18 cellular contexts compared by ENCODE assay signal in genomic region chr1:236396665-236397043, GRCh38. TPM values are rescaled to one million over a fixed set of nuclear protein-coding genes. Genes with fewer than 3 reads are reported as not detected.
DNase-seq lines count a peak whose midpoint lies in the region; ATAC-seq and TF ChIP-seq lines count a peak whose summit lies in the region.
"Had no signal": no experiment of that assay in that cellular context is flagged by ENCODE, and none has a peak within 500 bp of the region (broad histone marks: within the 10 kb centered on the region; RNA-seq: fewer than 3 reads in every experiment).

No MANE protein-coding gene starts in this region.

- H3K27me3 Mint-ChIP-seq in activated CD4-positive, alpha-beta T cell treated with anti-CD3 and anti-CD28 coated beads for 36 hours: peaks cover 48% of the 10 kb centered on the region
- H3K27me3 Mint-ChIP-seq in brain: peaks cover 64% of the 10 kb centered on the region
- H3K27me3 Mint-ChIP-seq in nephron (ENCODE audit: low read depth): peaks cover 56% of the 10 kb centered on the region

- H2AFZ ChIP-seq in MM.1S (ENCODE audit: low read length): no peak overlapping the region

- H3K4me1 ChIP-seq in HUES64 (ENCODE audit: insufficient read depth, low read length) (peaks cover 22% of the 10 kb centered on the region), MM.1S (ENCODE audit: low read length) (no peaks in the 10 kb centered on the region)
- H3K4me1 ChIP-seq: colonic mucosa, SJCRH30 had no signal

- H3K9me2 ChIP-seq in MM.1S (replicated peaks; ENCODE audit: insufficient read depth, low read length): no peaks in the 10 kb centered on the region

- no peaks in the 10 kb centered on the region for H3K36me3 ChIP-seq in HUES64 (ENCODE audit: insufficient read depth, low read length)
- H3K36me3 ChIP-seq in MM.1S (replicated peaks; ENCODE audit: insufficient read depth, low read length): no peaks in the 10 kb centered on the region
- H3K36me3 ChIP-seq: colonic mucosa, esophagus muscularis mucosa, heart right ventricle, SJCRH30, thoracic aorta had no signal

- TF ChIP-seq CTCF in brain (conservative IDR thresholded peaks at IDR 0.05) (no peak), nephron (IDR thresholded peaks at IDR 0.05; ENCODE audit: unreplicated experiment in 3 of 3) (no peak), MM.1S (IDR thresholded peaks at IDR 0.05; ENCODE audit: low read length) (no peak)

- no peaks in the 10 kb centered on the region for H3K79me2 ChIP-seq in MM.1S (ENCODE audit: low read length)

- peak overlapping the region; percentile 91 for H3K4me3 ChIP-seq in HUES64 (ENCODE audit: low read length)
- no peak overlapping the region for H3K4me3 ChIP-seq in MM.1S (ENCODE audit: low read length)

- intact Hi-C loops in activated CD4-positive, alpha-beta T cell treated with anti-CD3 and anti-CD28 coated beads for 36 hours (cut with DNase I, micrococcal nuclease): loop anchor here (2.0 to 10.0 kb wide), 3 partner anchors 112 to 254 kb away; partner anchors contain the start of gene GPR137B (in 2 of the 2)

- H3K4me2 ChIP-seq in MM.1S (ENCODE audit: low read depth, low read length): no peak overlapping the region
- H3K4me2 ChIP-seq: KMS-11 had no signal

- ATAC-seq in activated CD4-positive, alpha-beta T cell treated with anti-CD3 and anti-CD28 coated beads for 36 hours: no peak
- ATAC-seq: heart right ventricle had no signal

- H3K9ac ChIP-seq in HUES64 (ENCODE audit: low read depth, low read length): no peak overlapping the region
- H3K9ac ChIP-seq in MM.1S (ENCODE audit: low read length): no peak overlapping the region
- H3K9ac ChIP-seq: KMS-11 had no signal

- peaks cover 44% of the 10 kb centered on the region for H3K27me3 ChIP-seq in HUES64 (ENCODE audit: insufficient read depth, low read length)
- H3K27me3 ChIP-seq in MM.1S (replicated peaks; ENCODE audit: insufficient read depth, low read length): peaks cover 12% of the 10 kb centered on the region; the same call in 1 of the 2 replicates
- H3K27me3 ChIP-seq: SJCRH30 had no signal

- H3K27ac ChIP-seq in HUES64 (ENCODE audit: low read depth, low read length) (no peak overlapping the region), MM.1S (ENCODE audit: low read length) (no peak overlapping the region)
- H3K27ac ChIP-seq: colonic mucosa, esophagus muscularis mucosa, heart right ventricle, KMS-11, SJCRH30, thoracic aorta had no signal

- peak overlapping the region; percentile 79 for H3K4me3 Mint-ChIP-seq in activated CD4-positive, alpha-beta T cell treated with anti-CD3 and anti-CD28 coated beads for 36 hours
- H3K4me3 Mint-ChIP-seq in brain: peak overlapping the region; percentile 86 to 94 (median 87)
- H3K4me3 Mint-ChIP-seq in nephron: peak overlapping the region; percentile 85 to 96 (median 91)

- no CpG with 5 or more reads among the region's 2 CpGs for WGBS in HUES64

- H4K20me1 ChIP-seq in MM.1S (ENCODE audit: insufficient read depth, low read length): no peaks in the 10 kb centered on the region

- peak overlapping the region; percentile 13 for H3K27ac Mint-ChIP-seq in activated CD4-positive, alpha-beta T cell treated with anti-CD3 and anti-CD28 coated beads for 36 hours
- H3K27ac Mint-ChIP-seq in brain (no peak overlapping the region), nephron (no peak overlapping the region)

- peaks cover 28% of the 10 kb centered on the region for H3K4me1 Mint-ChIP-seq in activated CD4-positive, alpha-beta T cell treated with anti-CD3 and anti-CD28 coated beads for 36 hours
- H3K4me1 Mint-ChIP-seq in brain (peaks cover 18% of the 10 kb centered on the region), nephron (peaks cover 11% of the 10 kb centered on the region)

- no peaks in the 10 kb centered on the region for H3F3A ChIP-seq in MM.1S (ENCODE audit: insufficient read depth, low read length)

- POLR2A ChIA-PET in activated CD4-positive, alpha-beta T cell treated with anti-CD3 and anti-CD28 coated beads for 36 hours (lab: Charles Lee): interaction anchor here (0.7 kb wide), 1 partner anchor 152 kb away, joined by 4 read pairs; no protein-coding TSS in a partner anchor

- no peaks in the 10 kb centered on the region for H3K9me3 ChIP-seq in HUES64 (ENCODE audit: insufficient read depth, low read depth, low read length)
- no peaks in the 10 kb centered on the region for H3K9me3 ChIP-seq in MM.1S (replicated peaks; ENCODE audit: insufficient read depth, low read length)
- H3K9me3 ChIP-seq: colonic mucosa, esophagus muscularis mucosa, heart right ventricle, SJCRH30, thoracic aorta had no signal

- no peaks in the 10 kb centered on the region for H3K9me3 Mint-ChIP-seq in activated CD4-positive, alpha-beta T cell treated with anti-CD3 and anti-CD28 coated beads for 36 hours (ENCODE audit: low read depth)
- H3K9me3 Mint-ChIP-seq in brain (no peaks in the 10 kb centered on the region), nephron (no peaks in the 10 kb centered on the region)

- no peaks in the 10 kb centered on the region for H3K36me3 Mint-ChIP-seq in activated CD4-positive, alpha-beta T cell treated with anti-CD3 and anti-CD28 coated beads for 36 hours (ENCODE audit: low read depth)
- H3K36me3 Mint-ChIP-seq in brain (no peaks in the 10 kb centered on the region), nephron (ENCODE audit: low read depth) (peaks cover 4% of the 10 kb centered on the region)

- CTCF ChIA-PET in activated CD4-positive, alpha-beta T cell treated with anti-CD3 and anti-CD28 coated beads for 36 hours (lab: Charles Lee): interaction anchor here (0.9 kb wide), 1 partner anchor 9 kb away, joined by 3 read pairs; no protein-coding TSS in a partner anchor

- no peak for DNase-seq in activated CD4-positive, alpha-beta T cell treated with anti-CD3 and anti-CD28 coated beads for 36 hours
- DNase-seq in activated CD4-positive, alpha-beta T cell treated with anti-CD3 and anti-CD28 coated beads for 48 hours: no peak
- DNase-seq in hippocampal formation (lab: John Stamatoyannopoulos, UW): no peak
- DNase-seq in MM.1S: no peak
- no peak for DNase-seq in stimulated activated CD4-positive, alpha-beta T cell treated with anti-CD3 and anti-CD28 coated beads, Interleukin-2, amount 100 ng/mL, for 48 hours
- DNase-seq: amygdala, colonic mucosa, heart right ventricle, NCI-H1417 treated with DMSO at 0.1 percent for 48 hours, NCI-H2227 treated with DMSO at 0.1 percent for 48 hours, SJCRH30 had no signal

RNA-seq across cellular contexts. Expression of gene EDARADD, which starts 2.6 kb away (rescaled TPM):
- total RNA-seq in activated CD4-positive, alpha-beta T cell treated with anti-CD3 and anti-CD28 coated beads for 36 hours: 1 to 10 TPM; 2.8 to 4.5 TPM
- 3.1 TPM for polyA plus RNA-seq in HUES64 (2013, experiment 1 of 2)
- 4.0 TPM for polyA plus RNA-seq in HUES64 (2013, experiment 2 of 2)
- 0.15 TPM for polyA plus RNA-seq in brain (ENCODE audit: insufficient read depth, low read depth, low replicate concordance)
- total RNA-seq: pulmonary artery endothelial cell had no signal
